ENCODE assay signal across 10 cellular contexts in the genomic region with DNA sequence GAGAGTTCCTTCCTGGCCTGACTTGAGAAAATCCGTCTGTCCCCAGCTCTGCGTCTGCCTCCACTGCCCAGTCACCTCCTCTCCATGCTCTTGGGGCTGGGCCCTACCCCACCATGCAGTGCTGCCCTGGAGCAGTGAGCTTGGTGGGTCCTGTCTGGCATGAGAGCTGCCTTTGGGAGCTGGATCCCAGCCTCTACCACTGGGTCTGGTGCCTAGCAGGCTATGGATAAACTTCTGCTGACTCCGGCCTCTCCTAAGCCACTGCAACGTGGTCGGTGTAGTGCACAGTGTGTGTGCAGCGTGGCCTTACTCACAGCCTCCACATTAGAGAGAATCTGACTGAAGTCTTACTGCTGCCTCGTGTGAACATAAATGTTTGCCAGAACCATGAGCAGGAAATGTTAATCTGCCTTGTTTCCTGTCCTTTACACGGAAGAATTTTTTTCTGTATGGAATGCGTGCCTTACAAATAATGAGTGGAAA. TPM values are rescaled to one million over a fixed set of nuclear protein-coding genes. Genes with fewer than 3 reads are reported as not detected.
DNase-seq lines count a peak whose midpoint lies in the region; ATAC-seq and TF ChIP-seq lines count a peak whose summit lies in the region.
"Had no signal": no experiment of that assay in that cellular context is flagged by ENCODE, and none has a peak within 500 bp of the region (broad histone marks: within the 10 kb centered on the region; RNA-seq: fewer than 3 reads in every experiment).

No MANE protein-coding gene starts in this region.

- intact Hi-C loops in ascending aorta (cut with DNase I) (no loop called here), left lung (cut with DNase I) (no loop called here), thyroid gland (cut with DNase I) (no loop called here)

- no peak overlapping the region for H3K4me3 Mint-ChIP-seq in activated T-cell treated with anti-CD3 and anti-CD28 coated beads, Interleukin-2, amount 50 U/mL, for 72 hours

- TF ChIP-seq POLR2A in thyroid gland (IDR thresholded peaks at IDR 0.05), result no peak

- no peak for DNase-seq in activated T-cell treated with anti-CD3 and anti-CD28 coated beads, Interleukin-2, amount 50 U/mL, for 72 hours
- DNase-seq in activated T-cell treated with anti-CD3 and anti-CD28 coated beads, Interleukin-2, amount 50 U/mL, for 1 hour, result no peak
- DNase-seq in ascending aorta (ENCODE audit: low spot score in 2 of 2) (no peak), left lung (no peak), thyroid gland (no peak), NCI-H774 (lab: John Stamatoyannopoulos, UW) (no peak), amniotic stem cell (lab: John Stamatoyannopoulos, UW) (no peak)
- DNase-seq: caudate nucleus, MG63 had no signal

- H3K4me3 ChIP-seq in ascending aorta (no peak overlapping the region), left lung (no peak overlapping the region), thyroid gland (replicated peaks in 1 of 3) (no peak overlapping the region)
- H3K4me3 ChIP-seq: MG63 had no signal

- peak overlapping the region; percentile 65 for H3K27ac Mint-ChIP-seq in activated T-cell treated with anti-CD3 and anti-CD28 coated beads, Interleukin-2, amount 50 U/mL, for 72 hours

- H3K9me3 Mint-ChIP-seq in activated T-cell treated with anti-CD3 and anti-CD28 coated beads, Interleukin-2, amount 50 U/mL, for 72 hours, result no peaks in the 10 kb centered on the region

- TF ChIP-seq CTCF in ascending aorta (IDR thresholded peaks at IDR 0.05) (no peak), left lung (IDR thresholded peaks at IDR 0.05) (no peak), thyroid gland (IDR thresholded peaks at IDR 0.05) (no peak)

- H3K36me3 ChIP-seq in ascending aorta, result peaks cover 26 to 51% of the 10 kb centered on the region in 2 donors
- H3K36me3 ChIP-seq in left lung, result peaks cover 0 to 71% of the 10 kb centered on the region in 2 donors
- peaks cover 1 to 11% of the 10 kb centered on the region in 2 donors for H3K36me3 ChIP-seq in thyroid gland
- H3K36me3 ChIP-seq: MG63 had no signal

- no peaks in the 10 kb centered on the region for H3K27me3 Mint-ChIP-seq in activated T-cell treated with anti-CD3 and anti-CD28 coated beads, Interleukin-2, amount 50 U/mL, for 72 hours (ENCODE audit: low read depth)

- H3K9me3 ChIP-seq in ascending aorta, result no peaks in the 10 kb centered on the region
- H3K9me3 ChIP-seq in left lung, result no peaks in the 10 kb centered on the region
- no peaks in the 10 kb centered on the region for H3K9me3 ChIP-seq in thyroid gland
- H3K9me3 ChIP-seq: MG63 had no signal

- H3K4me1 ChIP-seq in ascending aorta (no peaks in the 10 kb centered on the region), left lung (peaks cover 0 to 12% of the 10 kb centered on the region in 2 donors), thyroid gland (peaks cover 26 to 31% of the 10 kb centered on the region in 2 donors)

- H3K27me3 ChIP-seq in ascending aorta, result no peaks in the 10 kb centered on the region
- no peaks in the 10 kb centered on the region for H3K27me3 ChIP-seq in left lung
- H3K27me3 ChIP-seq in thyroid gland, result no peaks in the 10 kb centered on the region
- H3K27me3 ChIP-seq: MG63 had no signal

- WGBS in thyroid gland, 2 donors, result 76 to 78% methylated on average over 9 of the region's 9 CpGs

- peaks cover 28% of the 10 kb centered on the region for H3K4me1 Mint-ChIP-seq in activated T-cell treated with anti-CD3 and anti-CD28 coated beads, Interleukin-2, amount 50 U/mL, for 72 hours (ENCODE audit: low read depth)

- H3K27ac ChIP-seq in ascending aorta, result peak overlapping the region; percentile 17 to 44
- H3K27ac ChIP-seq in left lung, result peak overlapping the region; percentile 45 to 68
- H3K27ac ChIP-seq in thyroid gland, result peak overlapping the region in 2 of 3 donors; percentile 44 to 75

- peaks cover 7 to 16% of the 10 kb centered on the region in 2 donors for H3K36me3 Mint-ChIP-seq in activated T-cell treated with anti-CD3 and anti-CD28 coated beads, Interleukin-2, amount 50 U/mL, for 72 hours (ENCODE audit: insufficient read depth in 2 of 2)

- peak in 1 of 2 donors; percentile 32 for ATAC-seq in activated T-cell treated with anti-CD3 and anti-CD28 coated beads, Interleukin-2, amount 50 U/mL, for 72 hours (replicated peaks in 1 of 2)
- ATAC-seq in left lung (peak; percentile 62), HG03135 (IDR thresholded peaks at IDR 0.05; ENCODE audit: unreplicated experiment) (no peak)

RNA-seq across cellular contexts. Expression of a gene that starts 47.6 kb away (rescaled TPM):
- 10 to 100 TPM; 88.0 to 97.9 TPM for total RNA-seq in activated T-cell treated with anti-CD3 and anti-CD28 coated beads, Interleukin-2, amount 50 U/mL, for 72 hours
- 23.7 TPM for total RNA-seq in ascending aorta
- 10 to 100 TPM; 72.9 to 75.9 TPM for total RNA-seq in left lung
- total RNA-seq in thyroid gland, result 100 to 1,000 TPM in 1 of 4 donors, 10 to 100 TPM in 3; 49.6 to 155 (median 83.1) TPM

RNA-seq across cellular contexts. Expression of a gene that starts 47.8 kb away (rescaled TPM):
- total RNA-seq in activated T-cell treated with anti-CD3 and anti-CD28 coated beads, Interleukin-2, amount 50 U/mL, for 72 hours, result not detected
- total RNA-seq in ascending aorta (not detected), left lung (not detected), thyroid gland (not detected)
